15 cellular contexts compared by ENCODE assay signal in the genomic region with DNA sequence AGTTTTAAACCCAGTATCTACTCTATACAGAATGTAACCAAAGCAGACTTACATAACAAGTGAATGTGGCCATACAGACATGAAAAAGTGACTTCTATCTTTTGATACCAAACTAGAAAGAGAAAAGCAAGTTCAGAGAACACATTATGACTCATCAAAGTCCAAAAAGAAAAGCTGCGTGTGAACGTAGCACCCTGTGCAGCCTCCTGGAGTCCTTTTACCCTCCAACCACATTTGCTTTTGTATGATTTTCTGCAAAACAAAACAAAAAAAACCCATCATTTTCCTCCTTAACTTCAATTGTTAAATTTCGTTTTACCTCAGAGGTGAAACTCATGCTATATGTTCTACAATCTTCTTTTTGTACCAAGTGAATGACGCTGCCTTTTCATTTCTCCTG. TPM values are rescaled to one million over a fixed set of nuclear protein-coding genes. Genes with fewer than 3 reads are reported as not detected.
A peak's percentile ranks its signal among the peaks of the same experiment; 100 is the strongest.
DNase-seq lines count a peak whose midpoint lies in the region; ATAC-seq, FAIRE-seq and TF ChIP-seq lines count a peak whose summit lies in the region.
"Had no signal": no experiment of that assay in that cellular context is flagged by ENCODE, and none has a peak within 500 bp of the region (broad histone marks: within the 10 kb centered on the region; RNA-seq: fewer than 3 reads in every experiment).

No MANE protein-coding gene starts in this region.

- no peak overlapping the region for H2AFZ ChIP-seq in astrocyte (ENCODE audit: low read depth, low read length)

- H3K79me2 ChIP-seq in astrocyte (ENCODE audit: insufficient read depth, low read length) = no peaks in the 10 kb centered on the region

- DNase-seq in natural killer cell treated with Interleukin-12 subunit alpha and Interleukin-12 subunit beta and Interleukin-15 and Interleukin-18, amount 100 ng/mL, for 72 hours (ENCODE audit: low spot score) = no peak
- DNase-seq in natural killer cell (no peak), astrocyte (ENCODE audit: low read depth) (no peak), T-helper 17 cell (no peak), CD14-positive monocyte (ENCODE audit: low spot score) (no peak), RPMI8226 (no peak)
- DNase-seq: activated gamma-delta T cell, NCI-H1417, NCI-H524 treated with DMSO at 0.1 percent for 48 hours, nucleus accumbens, spleen had no signal

- H3K9ac ChIP-seq in astrocyte (ENCODE audit: low read length) = no peak overlapping the region

- no peaks in the 10 kb centered on the region for H3K36me3 ChIP-seq in astrocyte (ENCODE audit: insufficient read depth, low read length)
- H3K36me3 ChIP-seq: spleen had no signal

- no peaks in the 10 kb centered on the region for H3K27me3 ChIP-seq in astrocyte (ENCODE audit: insufficient read depth, low read length)
- H3K27me3 ChIP-seq: SJSA1, spleen had no signal

- ATAC-seq in natural killer cell treated with Interleukin-12 subunit alpha and Interleukin-12 subunit beta and Interleukin-15 and Interleukin-18, amount 100 ng/mL, for 72 hours = no peak
- ATAC-seq in natural killer cell (no peak), GM21367 (IDR thresholded peaks at IDR 0.05; ENCODE audit: unreplicated experiment) (peak; percentile 21), HG03439 (IDR thresholded peaks at IDR 0.05; ENCODE audit: unreplicated experiment) (peak; percentile 23), T-helper 17 cell (no peak)

- TF ChIP-seq CTCF in natural killer cell (IDR thresholded peaks at IDR 0.05) (no peak), astrocyte (IDR thresholded peaks at IDR 0.05; ENCODE audit: insufficient read depth, low read depth, low read length) (no peak), CD14-positive monocyte (IDR thresholded peaks at IDR 0.05) (no peak)

- no peak overlapping the region for H3K4me3 ChIP-seq in astrocyte (ENCODE audit: insufficient read depth, low read depth, low read length)
- H3K4me3 ChIP-seq: lung, SJSA1, spleen had no signal

- FAIRE-seq in astrocyte (lab: Jason Lieb, UNC) = peak; percentile 55

- H3K27me3 Mint-ChIP-seq in natural killer cell treated with Interleukin-12 subunit alpha and Interleukin-12 subunit beta and Interleukin-15 and Interleukin-18, amount 100 ng/mL, for 72 hours = peaks cover 13 to 20% of the 10 kb centered on the region in 2 donors
- H3K27me3 Mint-ChIP-seq in natural killer cell (ENCODE audit: low read depth in 2 of 2) = peaks cover 12 to 16% of the 10 kb centered on the region in 2 donors
- H3K27me3 Mint-ChIP-seq in astrocyte (ENCODE audit: low read depth, unreplicated experiment) = peaks cover 8% of the 10 kb centered on the region
- H3K27me3 Mint-ChIP-seq in T-helper 17 cell = peaks cover 5% of the 10 kb centered on the region
- peaks cover under 1 to 3% (median under 1%) of the 10 kb centered on the region in 3 donors for H3K27me3 Mint-ChIP-seq in CD14-positive monocyte (ENCODE audit: low read depth in 3 of 3)

- H3K9me3 ChIP-seq in astrocyte (ENCODE audit: insufficient read depth, low read depth, low read length) (no peaks in the 10 kb centered on the region), T-helper 17 cell (ENCODE audit: control insufficient read depth, low read length, poor library complexity, severe bottlenecking) (no peaks in the 10 kb centered on the region)
- H3K9me3 ChIP-seq: SJSA1, spleen had no signal

- H3K4me1 ChIP-seq in astrocyte (ENCODE audit: insufficient read depth, low read length) = peaks cover 3% of the 10 kb centered on the region
- H3K4me1 ChIP-seq: SJSA1 had no signal

- no peaks in the 10 kb centered on the region for H3K36me3 Mint-ChIP-seq in natural killer cell treated with Interleukin-12 subunit alpha and Interleukin-12 subunit beta and Interleukin-15 and Interleukin-18, amount 100 ng/mL, for 72 hours
- H3K36me3 Mint-ChIP-seq in natural killer cell = no peaks in the 10 kb centered on the region
- no peaks in the 10 kb centered on the region for H3K36me3 Mint-ChIP-seq in astrocyte (ENCODE audit: low read depth, unreplicated experiment)
- peaks cover 7% of the 10 kb centered on the region for H3K36me3 Mint-ChIP-seq in T-helper 17 cell (ENCODE audit: low read depth)
- no peaks in the 10 kb centered on the region for H3K36me3 Mint-ChIP-seq in CD14-positive monocyte

- no peaks in the 10 kb centered on the region for H3K9me3 Mint-ChIP-seq in natural killer cell treated with Interleukin-12 subunit alpha and Interleukin-12 subunit beta and Interleukin-15 and Interleukin-18, amount 100 ng/mL, for 72 hours
- no peaks in the 10 kb centered on the region for H3K9me3 Mint-ChIP-seq in natural killer cell
- no peaks in the 10 kb centered on the region for H3K9me3 Mint-ChIP-seq in astrocyte (ENCODE audit: unreplicated experiment)
- peaks cover 0 to 2% (median 0%) of the 10 kb centered on the region in 7 donors for H3K9me3 Mint-ChIP-seq in CD14-positive monocyte

- intact Hi-C loops in natural killer cell (cut with micrococcal nuclease) = loop anchor here (10.0 kb wide), 2 partner anchors 142 to 1738 kb away; no protein-coding TSS in a partner anchor
- intact Hi-C loops in CD14-positive monocyte (cut with micrococcal nuclease) = loop anchor here (10.0 kb wide), 2 partner anchors 832 to 1512 kb away; partner anchors contain the start of genes RFX3 (in 2 of the 2) and PUM3 (in 1 of the 2)

- H3K4me1 Mint-ChIP-seq in natural killer cell treated with Interleukin-12 subunit alpha and Interleukin-12 subunit beta and Interleukin-15 and Interleukin-18, amount 100 ng/mL, for 72 hours (ENCODE audit: low read depth in 2 of 2) = peaks cover 9 to 32% of the 10 kb centered on the region in 2 donors
- peaks cover 3 to 16% of the 10 kb centered on the region in 2 donors for H3K4me1 Mint-ChIP-seq in natural killer cell
- no peaks in the 10 kb centered on the region for H3K4me1 Mint-ChIP-seq in astrocyte (ENCODE audit: low read depth, unreplicated experiment)
- peaks cover 11% of the 10 kb centered on the region for H3K4me1 Mint-ChIP-seq in T-helper 17 cell
- H3K4me1 Mint-ChIP-seq in CD14-positive monocyte = peaks cover 10% of the 10 kb centered on the region

- no peak overlapping the region for H3K27ac ChIP-seq in astrocyte (ENCODE audit: low read depth, low read length)
- H3K27ac ChIP-seq: SJSA1, spleen had no signal

- H3K4me3 Mint-ChIP-seq in natural killer cell treated with Interleukin-12 subunit alpha and Interleukin-12 subunit beta and Interleukin-15 and Interleukin-18, amount 100 ng/mL, for 72 hours = peak overlapping the region; percentile 23
- H3K4me3 Mint-ChIP-seq in natural killer cell = no peak overlapping the region
- no peak overlapping the region for H3K4me3 Mint-ChIP-seq in astrocyte (ENCODE audit: unreplicated experiment)
- no peak overlapping the region for H3K4me3 Mint-ChIP-seq in T-helper 17 cell
- no peak overlapping the region for H3K4me3 Mint-ChIP-seq in CD14-positive monocyte

- no peak overlapping the region for H3K4me2 ChIP-seq in astrocyte (ENCODE audit: low read length)

- H4K20me1 ChIP-seq in astrocyte (ENCODE audit: insufficient read depth, low read length) = no peaks in the 10 kb centered on the region

- peak overlapping the region in 1 of 2 donors; percentile 96 for H3K27ac Mint-ChIP-seq in natural killer cell treated with Interleukin-12 subunit alpha and Interleukin-12 subunit beta and Interleukin-15 and Interleukin-18, amount 100 ng/mL, for 72 hours
- H3K27ac Mint-ChIP-seq in natural killer cell (no peak overlapping the region), astrocyte (ENCODE audit: unreplicated experiment) (no peak overlapping the region), T-helper 17 cell (no peak overlapping the region), CD14-positive monocyte (no peak overlapping the region)

RNA-seq across cellular contexts. Expression of gene SMARCA2, which starts 2.8 kb away (rescaled TPM):
- 100 to 1,000 TPM; 124 to 174 TPM for total RNA-seq in natural killer cell treated with Interleukin-12 subunit alpha and Interleukin-12 subunit beta and Interleukin-15 and Interleukin-18, amount 100 ng/mL, for 72 hours
- 100 to 1,000 TPM; 303 to 324 (median 308) TPM for total RNA-seq in natural killer cell
- total RNA-seq in astrocyte = 49.9 and 54.2 TPM in 2 replicates
- total RNA-seq in T-helper 17 cell = 100 to 1,000 TPM; 244 to 296 TPM
- 10 to 100 TPM; 11.0 to 11.8 TPM for polyA plus RNA-seq in CD14-positive monocyte

Comparison
In these comparisons a context has a peak if more than half of its experiments do, and no peak if none do; other contexts are left out.
1. ATAC-seq: peak in GM21367 (single experiment) and HG03439 (single experiment); none in natural killer cell treated with Interleukin-12 subunit alpha and Interleukin-12 subunit beta and Interleukin-15 and Interleukin-18, amount 100 ng/mL, for 72 hours (0 of 2), natural killer cell (0 of 3) and T-helper 17 cell (single experiment).